20 cellular contexts compared by ENCODE assay signal in the genomic region with DNA sequence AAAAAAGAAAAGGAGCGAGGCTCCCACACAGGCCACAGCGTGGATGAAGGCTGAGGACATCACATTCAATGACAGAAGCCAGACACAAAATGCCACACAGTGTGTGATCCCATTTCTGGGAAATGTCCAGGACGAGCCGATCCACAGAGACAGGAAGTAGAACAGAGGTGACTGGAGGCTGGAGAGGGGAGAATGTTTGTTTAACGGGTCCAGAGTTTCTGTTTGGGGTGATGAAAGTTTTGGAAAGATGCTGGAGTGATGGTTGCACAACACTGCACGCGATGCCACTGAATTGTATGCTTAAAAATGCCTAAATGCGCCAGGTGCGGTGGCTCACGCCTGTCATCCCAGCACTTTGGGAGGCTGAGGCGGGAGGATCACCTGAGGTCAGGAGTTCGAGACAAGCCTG. TPM values are rescaled to one million over a fixed set of nuclear protein-coding genes. Genes with fewer than 3 reads are reported as not detected.
"Had no signal": no experiment of that assay in that cellular context is flagged by ENCODE, and none has a peak within 500 bp of the region (broad histone marks: within the 10 kb centered on the region; RNA-seq: fewer than 3 reads in every experiment).

No MANE protein-coding gene starts in this region.

- H3K4me3 Mint-ChIP-seq: activated CD4-positive, alpha-beta T cell treated with anti-CD3 and anti-CD28 coated beads for 36 hours; activated CD8-positive, alpha-beta T cell treated with anti-CD3 and anti-CD28 coated beads for 36 hours; T-cell had no signal

- H3K4me1 Mint-ChIP-seq: activated CD4-positive, alpha-beta T cell treated with anti-CD3 and anti-CD28 coated beads for 36 hours; T-cell had no signal

- H3K4me1 ChIP-seq: colonic mucosa, lower lobe of right lung, parathyroid adenoma, tibial artery had no signal

- H3K27me3 Mint-ChIP-seq: activated CD4-positive, alpha-beta T cell treated with anti-CD3 and anti-CD28 coated beads for 36 hours; activated CD8-positive, alpha-beta T cell treated with anti-CD3 and anti-CD28 coated beads for 36 hours had no signal

- DNase-seq: activated CD4-positive, alpha-beta T cell treated with anti-CD3 and anti-CD28 coated beads for 36 hours; activated CD8-positive, alpha-beta memory T cell treated with anti-CD3 and anti-CD28 coated beads, Interleukin-2, amount 50 U/mL, for 48 hours; activated CD8-positive, alpha-beta T cell treated with anti-CD3 and anti-CD28 coated beads for 36 hours; activated naive CD4-positive, alpha-beta T cell; colonic mucosa; esophagus squamous epithelium; foreskin melanocyte; head of caudate nucleus; kidney; lower lobe of right lung; midbrain; retina; T-cell; T1000; tibial artery had no signal

- H3K27ac Mint-ChIP-seq: activated CD4-positive, alpha-beta T cell treated with anti-CD3 and anti-CD28 coated beads for 36 hours; activated CD8-positive, alpha-beta T cell treated with anti-CD3 and anti-CD28 coated beads for 36 hours; T-cell had no signal

- H3K36me3 Mint-ChIP-seq: T-cell had no signal

- H3K9me3 ChIP-seq: colonic mucosa, esophagus squamous epithelium, lower lobe of right lung, tibial artery had no signal

- H3K36me3 ChIP-seq: cardiac muscle cell, colonic mucosa, esophagus squamous epithelium, lower lobe of right lung, tibial artery had no signal

- H3K4me3 ChIP-seq: cardiac muscle cell, colonic mucosa, esophagus squamous epithelium, lower lobe of right lung, skin epidermis, tibial artery had no signal

- ATAC-seq: activated CD4-positive, alpha-beta T cell treated with anti-CD3 and anti-CD28 coated beads for 36 hours; activated CD8-positive, alpha-beta T cell treated with anti-CD3 and anti-CD28 coated beads for 36 hours; lower lobe of right lung; T-cell had no signal

- H3K27me3 ChIP-seq: cardiac muscle cell, colonic mucosa, esophagus squamous epithelium had no signal

- H3K27ac ChIP-seq: cardiac muscle cell, colonic mucosa, lower lobe of right lung, parathyroid adenoma, skin epidermis, tibial artery had no signal

- H3K9me3 Mint-ChIP-seq: activated CD8-positive, alpha-beta T cell treated with anti-CD3 and anti-CD28 coated beads for 36 hours; T-cell had no signal

RNA-seq across cellular contexts. Expression of gene FUT5, which starts 0.7 kb away (rescaled TPM):
- total RNA-seq: activated CD8-positive, alpha-beta T cell treated with anti-CD3 and anti-CD28 coated beads for 36 hours; esophagus squamous epithelium; lower lobe of right lung; SK-MEL-5 had no signal
- polyA plus RNA-seq: adipose tissue, cardiac muscle cell had no signal

RNA-seq across cellular contexts. Expression of gene FUT3, which starts 19.7 kb away (rescaled TPM):
- total RNA-seq: activated CD4-positive, alpha-beta T cell treated with anti-CD3 and anti-CD28 coated beads for 36 hours; activated CD8-positive, alpha-beta T cell treated with anti-CD3 and anti-CD28 coated beads for 36 hours had no signal
- polyA plus RNA-seq: cardiac muscle cell had no signal

RNA-seq across cellular contexts. Expression of gene FUT6, which starts 31.5 kb away (rescaled TPM):
- total RNA-seq: activated CD4-positive, alpha-beta T cell treated with anti-CD3 and anti-CD28 coated beads for 36 hours; activated CD8-positive, alpha-beta T cell treated with anti-CD3 and anti-CD28 coated beads for 36 hours; cardiac muscle cell; SK-MEL-5 had no signal
- polyA plus RNA-seq: cardiac muscle cell had no signal
